ENCODE assay signal across 19 cellular contexts in the genomic region with DNA sequence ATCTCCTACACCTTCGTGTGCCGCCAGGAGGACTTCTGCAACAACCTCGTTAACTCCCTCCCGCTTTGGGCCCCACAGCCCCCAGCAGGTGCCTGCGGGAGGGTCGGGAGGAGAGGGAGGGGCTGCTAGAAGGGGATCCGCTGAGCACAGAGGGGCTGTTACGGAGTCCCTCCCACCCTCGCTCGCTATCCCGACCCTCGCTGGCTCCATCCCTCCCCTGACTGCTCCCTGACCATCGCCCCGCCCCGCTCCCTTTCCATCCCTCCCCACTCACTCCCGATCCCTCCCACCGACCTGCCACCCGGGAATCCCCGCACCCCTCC. TPM values are rescaled to one million over a fixed set of nuclear protein-coding genes. Genes with fewer than 3 reads are reported as not detected.
DNase-seq lines count a peak whose midpoint lies in the region; ATAC-seq and TF ChIP-seq lines count a peak whose summit lies in the region.
"Had no signal": no experiment of that assay in that cellular context is flagged by ENCODE, and none has a peak within 500 bp of the region (broad histone marks: within the 10 kb centered on the region; RNA-seq: fewer than 3 reads in every experiment).

No MANE protein-coding gene starts in this region.

- ATAC-seq in GM23338 (peak; percentile 80), WTC11 (peak; percentile 75), HG03432 (IDR thresholded peaks at IDR 0.05; ENCODE audit: unreplicated experiment) (no peak)
- ATAC-seq: HCT116; naive thymus-derived CD4-positive, alpha-beta T cell; T-cell had no signal

- H3K36me3 Mint-ChIP-seq in GM23338 (ENCODE audit: low read depth) = no peaks in the 10 kb centered on the region; the same call in 2 of the 3 replicates
- H3K36me3 Mint-ChIP-seq in WTC11 = no peaks in the 10 kb centered on the region
- H3K36me3 Mint-ChIP-seq in mesothelial cell of epicardium = no peaks in the 10 kb centered on the region
- H3K36me3 Mint-ChIP-seq: activated naive CD8-positive, alpha-beta T cell; naive thymus-derived CD4-positive, alpha-beta T cell; T-cell had no signal

- H3K27ac Mint-ChIP-seq in GM23338 = no peak overlapping the region
- H3K27ac Mint-ChIP-seq in WTC11 = no peak overlapping the region
- H3K27ac Mint-ChIP-seq in mesothelial cell of epicardium = no peak overlapping the region
- H3K27ac Mint-ChIP-seq: activated CD4-positive, alpha-beta memory T cell treated with anti-CD3 and anti-CD28 coated beads, Interleukin-2, amount 10 ng/mL, durations not matched to agents 7 days and 5 days; activated naive CD8-positive, alpha-beta T cell; naive thymus-derived CD4-positive, alpha-beta T cell; stimulated activated naive CD8-positive, alpha-beta T cell treated with anti-CD3 and anti-CD28 coated beads, Interleukin-15, Interleukin-2, amounts not matched to agents 100 ng/mL and 50 ng/mL, for 24 hours; T-cell had no signal

- CTCF ChIA-PET in WTC11 (lab: Charles Lee) = no interaction called here

- H3K27me3 Mint-ChIP-seq in GM23338 (ENCODE audit: insufficient read depth, low read depth, poor library complexity) = peaks cover 17% of the 10 kb centered on the region
- H3K27me3 Mint-ChIP-seq in WTC11 (ENCODE audit: low read depth) = peaks cover 18% of the 10 kb centered on the region
- peaks cover 32% of the 10 kb centered on the region for H3K27me3 Mint-ChIP-seq in mesothelial cell of epicardium (ENCODE audit: low read depth)
- H3K27me3 Mint-ChIP-seq: stimulated activated naive CD8-positive, alpha-beta T cell treated with anti-CD3 and anti-CD28 coated beads, Interleukin-15, Interleukin-2, amounts not matched to agents 100 ng/mL and 50 ng/mL, for 24 hours had no signal

- H4K20me1 ChIP-seq in GM23338 (replicated peaks; ENCODE audit: insufficient read depth) = no peaks in the 10 kb centered on the region

- H3K4me3 Mint-ChIP-seq in GM23338 (peak overlapping the region; percentile 88), WTC11 (peak overlapping the region; percentile 91), mesothelial cell of epicardium (no peak overlapping the region)
- H3K4me3 Mint-ChIP-seq: activated CD4-positive, alpha-beta memory T cell treated with anti-CD3 and anti-CD28 coated beads, Interleukin-2, amount 10 ng/mL, durations not matched to agents 7 days and 5 days; activated naive CD8-positive, alpha-beta T cell; naive thymus-derived CD4-positive, alpha-beta T cell; stimulated activated naive CD8-positive, alpha-beta T cell treated with anti-CD3 and anti-CD28 coated beads, Interleukin-15, Interleukin-2, amounts not matched to agents 100 ng/mL and 50 ng/mL, for 24 hours; T-cell had no signal

- no peaks in the 10 kb centered on the region for H3K9me2 ChIP-seq in GM23338 (ENCODE audit: insufficient read depth)

- peaks cover 2% of the 10 kb centered on the region; the same call in 1 of the 2 replicates for H3K4me1 ChIP-seq in GM23338 (ENCODE audit: insufficient read depth)
- peaks cover 3% of the 10 kb centered on the region for H3K4me1 ChIP-seq in iPS-18a (ENCODE audit: control insufficient read depth, low read depth, low read length)
- H3K4me1 ChIP-seq in neutrophil (ENCODE audit: control insufficient read depth in 1 of 2, insufficient read depth in 1 of 2, low read depth in 1 of 2, low read length in 1 of 2) = peaks cover 58 to 61% of the 10 kb centered on the region in 2 experiments

- H2AFZ ChIP-seq in GM23338 = peak overlapping the region; percentile 97

- no peak overlapping the region for H3K9ac ChIP-seq in iPS-18a (ENCODE audit: low read length)

- H3K36me3 ChIP-seq in GM23338 (ENCODE audit: insufficient read depth) (no peaks in the 10 kb centered on the region), iPS-18a (ENCODE audit: control insufficient read depth, low read depth, low read length) (no peaks in the 10 kb centered on the region), neutrophil (no peaks in the 10 kb centered on the region)

- DNase-seq in GM23338 (ENCODE audit: low spot score) = peak; percentile 87
- DNase-seq in WTC11 (ENCODE audit: low spot score) = peak; percentile 68
- no peak for DNase-seq in mesothelial cell of epicardium (ENCODE audit: low spot score in 2 of 2, unreplicated experiment in 2 of 2)
- no peak for DNase-seq in activated gamma-delta T cell treated with Interleukin-2 at 50 U/mL for 16 hours
- DNase-seq in hepatic stellate cell (ENCODE audit: low spot score) = no peak
- DNase-seq: activated CD4-positive, alpha-beta memory T cell treated with anti-CD3 and anti-CD28 coated beads, Interleukin-2, amount 10 ng/mL, durations not matched to agents 7 days and 5 days; activated T-cell treated with anti-CD3 and anti-CD28 coated beads, Interleukin-2, amount 50 U/mL, for 48 hours; DMS79 treated with DMSO at 0.1 percent for 48 hours; effector CD8-positive, alpha-beta T cell; naive thymus-derived CD4-positive, alpha-beta T cell; NCI-H1694; NCI-H446 treated with DMSO at 0.1 percent for 48 hours; T-cell had no signal

- no peak overlapping the region for H3K27ac ChIP-seq in GM23338 (ENCODE audit: low read depth)
- no peak overlapping the region for H3K27ac ChIP-seq in iPS-18a (ENCODE audit: low read length)
- H3K27ac ChIP-seq in neutrophil = peak overlapping the region; percentile 83

- H3K4me1 Mint-ChIP-seq in GM23338 (peaks cover 11% of the 10 kb centered on the region), WTC11 (peaks cover 11% of the 10 kb centered on the region), mesothelial cell of epicardium (no peaks in the 10 kb centered on the region)
- H3K4me1 Mint-ChIP-seq: activated CD4-positive, alpha-beta memory T cell treated with anti-CD3 and anti-CD28 coated beads, Interleukin-2, amount 10 ng/mL, durations not matched to agents 7 days and 5 days; T-cell had no signal

- H3K79me2 ChIP-seq in GM23338 (replicated peaks; ENCODE audit: insufficient read depth) = no peaks in the 10 kb centered on the region

- H3K4me2 ChIP-seq in GM23338 = peak overlapping the region; percentile 96

- TF ChIP-seq CTCF in GM23338 (conservative IDR thresholded peaks at IDR 0.05; ENCODE audit: low read depth in 2 of 2) = no peak
- TF ChIP-seq CTCF in WTC11 (IDR thresholded peaks at IDR 0.05) = no peak
- no peak for TF ChIP-seq CTCF in neutrophil (IDR thresholded peaks at IDR 0.05)
- TF ChIP-seq CTCF in mesothelial cell of epicardium (IDR thresholded peaks at IDR 0.05; ENCODE audit: unreplicated experiment) = no peak

- H3K4me3 ChIP-seq in GM23338 (peak overlapping the region; percentile 90), iPS-18a (ENCODE audit: low read length) (peak overlapping the region; percentile 61), neutrophil (ENCODE audit: low read depth in 1 of 2, low read length in 1 of 2) (peak overlapping the region; percentile 58 to 81)

- H3K27me3 ChIP-seq in GM23338 (ENCODE audit: insufficient read depth) = peaks cover 8% of the 10 kb centered on the region; the same call in 1 of the 2 replicates
- H3K27me3 ChIP-seq in iPS-18a (ENCODE audit: control insufficient read depth, insufficient read depth, low read length) = peaks cover 5% of the 10 kb centered on the region
- H3K27me3 ChIP-seq in neutrophil = peaks cover 10% of the 10 kb centered on the region

- no peaks in the 10 kb centered on the region for H3K9me3 ChIP-seq in iPS-18a (ENCODE audit: control insufficient read depth, low read depth, low read length)
- no peaks in the 10 kb centered on the region for H3K9me3 ChIP-seq in neutrophil

- no peaks in the 10 kb centered on the region for H3F3A ChIP-seq in GM23338 (replicated peaks; ENCODE audit: low read depth)

- POLR2A ChIA-PET in WTC11 (lab: Charles Lee) = no interaction called here

- H3K9me3 Mint-ChIP-seq in GM23338 (peaks cover 3% of the 10 kb centered on the region; the same call in 1 of the 3 replicates), WTC11 (no peaks in the 10 kb centered on the region), mesothelial cell of epicardium (peaks cover 7% of the 10 kb centered on the region)
- H3K9me3 Mint-ChIP-seq: activated CD4-positive, alpha-beta memory T cell treated with anti-CD3 and anti-CD28 coated beads, Interleukin-2, amount 10 ng/mL, durations not matched to agents 7 days and 5 days; naive thymus-derived CD4-positive, alpha-beta T cell; stimulated activated naive CD8-positive, alpha-beta T cell treated with anti-CD3 and anti-CD28 coated beads, Interleukin-15, Interleukin-2, amounts not matched to agents 100 ng/mL and 50 ng/mL, for 24 hours; T-cell had no signal

TF ChIP-seq in GM23338, 12 proteins besides CTCF, POLR2A, EP300 and RAD21 (continues in another document):
- no peak for TF ChIP-seq ZNF331 (CRISPR knock-in tag; IDR thresholded peaks at IDR 0.05; ENCODE audit: low read depth)
- TF ChIP-seq ETS1 (IDR thresholded peaks at IDR 0.05) = no peak
- no peak for TF ChIP-seq CREB1 (CRISPR knock-in tag; IDR thresholded peaks at IDR 0.05; ENCODE audit: low read depth)

TF ChIP-seq in WTC11, 78 proteins besides CTCF, POLR2A, EP300 and RAD21:
- TF ChIP-seq JUN (CRISPR knock-in tag; IDR thresholded peaks at IDR 0.05) = no peak

RNA-seq across cellular contexts. Expression of gene CD177, which starts 0.8 kb away (rescaled TPM):
- 0.90 and 2.9 TPM in 2 replicates for total RNA-seq in GM23338 (2014; rRNA removed; shearing (Covaris generic))
- 0.50 TPM in 1 of 2 replicates, not detected in the other for polyA plus RNA-seq in GM23338 (2016; fragmentation: Nextera tagmentation; extraction: Ambion mirVana)
- total RNA-seq in WTC11 (2021) (2.0 to 4.5 TPM (median 2.0 TPM) in 3 replicates), mesothelial cell of epicardium (not detected in 3 replicates)
- total RNA-seq: activated CD4-positive, alpha-beta memory T cell treated with anti-CD3 and anti-CD28 coated beads, Interleukin-2, amount 10 ng/mL, durations not matched to agents 7 days and 5 days; naive thymus-derived CD4-positive, alpha-beta T cell; T-cell had no signal
- polyA plus RNA-seq: naive thymus-derived CD4-positive, alpha-beta T cell had no signal

Comparison
In these comparisons a context has a peak if more than half of its experiments do, and no peak if none do; other contexts are left out.
1. DNase-seq: peak in GM23338 (single experiment) and WTC11 (single experiment); none in mesothelial cell of epicardium (0 of 2), activated gamma-delta T cell treated with Interleukin-2 at 50 U/mL for 16 hours (single experiment) and hepatic stellate cell (single experiment).
2. Peak in every context shown above with its lines, with median percentiles within 50 percentile points of each other: H3K4me3 ChIP-seq.